Comparison of ENCODE assay signal across 1 cellular context in the genomic region with DNA sequence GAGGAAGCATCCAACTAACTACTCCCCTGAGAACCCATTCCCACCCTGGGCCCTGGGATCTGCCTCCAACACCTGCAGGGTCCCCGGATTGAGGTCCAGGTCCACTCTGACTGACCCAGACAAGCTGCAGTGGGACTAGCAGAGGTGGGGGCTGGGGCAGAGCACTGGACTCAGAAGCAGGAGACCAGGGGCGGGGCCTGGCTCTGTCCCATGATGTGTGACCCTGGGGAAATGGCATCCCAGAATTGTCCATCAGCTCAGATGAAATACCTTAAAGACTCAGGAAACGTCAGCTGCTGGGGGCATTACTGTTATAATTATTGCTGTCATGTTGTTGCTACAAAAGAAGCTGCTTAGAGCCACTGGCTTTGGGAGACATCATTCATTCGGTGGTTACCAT.
TF ChIP-seq lines count a peak whose summit lies in the region.

No MANE protein-coding gene starts in this region.

TF ChIP-seq in WTC11, 78 proteins besides CTCF, POLR2A, EP300 and RAD21 (continued from another document):
- TF ChIP-seq, protein P1, sequence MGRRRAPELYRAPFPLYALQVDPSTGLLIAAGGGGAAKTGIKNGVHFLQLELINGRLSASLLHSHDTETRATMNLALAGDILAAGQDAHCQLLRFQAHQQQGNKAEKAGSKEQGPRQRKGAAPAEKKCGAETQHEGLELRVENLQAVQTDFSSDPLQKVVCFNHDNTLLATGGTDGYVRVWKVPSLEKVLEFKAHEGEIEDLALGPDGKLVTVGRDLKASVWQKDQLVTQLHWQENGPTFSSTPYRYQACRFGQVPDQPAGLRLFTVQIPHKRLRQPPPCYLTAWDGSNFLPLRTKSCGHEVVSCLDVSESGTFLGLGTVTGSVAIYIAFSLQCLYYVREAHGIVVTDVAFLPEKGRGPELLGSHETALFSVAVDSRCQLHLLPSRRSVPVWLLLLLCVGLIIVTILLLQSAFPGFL (CRISPR knock-in tag; IDR thresholded peaks at IDR 0.05; ENCODE audit: borderline replicate concordance) = no peak
- TF ChIP-seq, protein P2, sequence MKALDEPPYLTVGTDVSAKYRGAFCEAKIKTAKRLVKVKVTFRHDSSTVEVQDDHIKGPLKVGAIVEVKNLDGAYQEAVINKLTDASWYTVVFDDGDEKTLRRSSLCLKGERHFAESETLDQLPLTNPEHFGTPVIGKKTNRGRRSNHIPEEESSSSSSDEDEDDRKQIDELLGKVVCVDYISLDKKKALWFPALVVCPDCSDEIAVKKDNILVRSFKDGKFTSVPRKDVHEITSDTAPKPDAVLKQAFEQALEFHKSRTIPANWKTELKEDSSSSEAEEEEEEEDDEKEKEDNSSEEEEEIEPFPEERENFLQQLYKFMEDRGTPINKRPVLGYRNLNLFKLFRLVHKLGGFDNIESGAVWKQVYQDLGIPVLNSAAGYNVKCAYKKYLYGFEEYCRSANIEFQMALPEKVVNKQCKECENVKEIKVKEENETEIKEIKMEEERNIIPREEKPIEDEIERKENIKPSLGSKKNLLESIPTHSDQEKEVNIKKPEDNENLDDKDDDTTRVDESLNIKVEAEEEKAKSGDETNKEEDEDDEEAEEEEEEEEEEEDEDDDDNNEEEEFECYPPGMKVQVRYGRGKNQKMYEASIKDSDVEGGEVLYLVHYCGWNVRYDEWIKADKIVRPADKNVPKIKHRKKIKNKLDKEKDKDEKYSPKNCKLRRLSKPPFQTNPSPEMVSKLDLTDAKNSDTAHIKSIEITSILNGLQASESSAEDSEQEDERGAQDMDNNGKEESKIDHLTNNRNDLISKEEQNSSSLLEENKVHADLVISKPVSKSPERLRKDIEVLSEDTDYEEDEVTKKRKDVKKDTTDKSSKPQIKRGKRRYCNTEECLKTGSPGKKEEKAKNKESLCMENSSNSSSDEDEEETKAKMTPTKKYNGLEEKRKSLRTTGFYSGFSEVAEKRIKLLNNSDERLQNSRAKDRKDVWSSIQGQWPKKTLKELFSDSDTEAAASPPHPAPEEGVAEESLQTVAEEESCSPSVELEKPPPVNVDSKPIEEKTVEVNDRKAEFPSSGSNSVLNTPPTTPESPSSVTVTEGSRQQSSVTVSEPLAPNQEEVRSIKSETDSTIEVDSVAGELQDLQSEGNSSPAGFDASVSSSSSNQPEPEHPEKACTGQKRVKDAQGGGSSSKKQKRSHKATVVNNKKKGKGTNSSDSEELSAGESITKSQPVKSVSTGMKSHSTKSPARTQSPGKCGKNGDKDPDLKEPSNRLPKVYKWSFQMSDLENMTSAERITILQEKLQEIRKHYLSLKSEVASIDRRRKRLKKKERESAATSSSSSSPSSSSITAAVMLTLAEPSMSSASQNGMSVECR (CRISPR knock-in tag; IDR thresholded peaks at IDR 0.05; ENCODE audit: borderline replicate concordance) = no peak
- no peak for TF ChIP-seq ZNF416 (CRISPR knock-in tag; IDR thresholded peaks at IDR 0.05)
- TF ChIP-seq GABPB1 (CRISPR knock-in tag; IDR thresholded peaks at IDR 0.05) = no peak
- TF ChIP-seq ATF1 (CRISPR knock-in tag; IDR thresholded peaks at IDR 0.05) = no peak
- TF ChIP-seq, protein P3, sequence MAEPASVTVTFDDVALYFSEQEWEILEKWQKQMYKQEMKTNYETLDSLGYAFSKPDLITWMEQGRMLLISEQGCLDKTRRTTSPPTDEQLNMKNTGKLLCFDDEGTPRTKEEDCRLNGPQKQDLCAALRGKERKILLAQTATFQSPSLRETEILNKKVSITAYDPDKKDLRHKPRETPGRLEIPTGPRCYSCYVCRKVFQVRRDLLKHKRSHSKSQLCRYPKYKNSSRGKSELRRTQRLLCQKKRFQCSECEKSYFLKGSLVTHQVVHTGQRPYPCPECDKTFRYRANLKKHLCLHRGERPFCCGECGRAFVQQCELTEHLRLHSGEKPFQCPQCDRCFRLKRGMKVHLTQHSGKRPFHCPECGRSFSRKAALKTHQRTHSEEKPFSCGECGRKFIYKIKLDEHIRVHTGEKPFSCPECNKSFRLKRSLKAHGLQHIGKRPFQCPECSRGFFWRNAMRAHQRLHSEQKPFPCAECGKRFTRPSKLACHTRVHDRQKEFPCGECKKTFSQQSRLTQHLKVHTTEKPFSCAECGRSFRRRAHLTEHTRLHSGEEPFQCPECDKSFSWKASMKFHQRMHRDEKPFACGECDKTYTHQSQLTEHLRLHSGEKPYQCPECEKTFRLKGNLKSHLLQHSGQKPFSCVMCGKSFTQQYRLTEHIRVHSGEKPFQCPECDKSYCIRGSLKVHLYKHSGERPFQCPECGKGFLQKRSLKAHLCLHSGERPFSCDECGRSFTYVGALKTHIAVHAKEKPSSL (CRISPR knock-in tag; conservative IDR thresholded peaks at IDR 0.05) = no peak
- TF ChIP-seq, protein P4, sequence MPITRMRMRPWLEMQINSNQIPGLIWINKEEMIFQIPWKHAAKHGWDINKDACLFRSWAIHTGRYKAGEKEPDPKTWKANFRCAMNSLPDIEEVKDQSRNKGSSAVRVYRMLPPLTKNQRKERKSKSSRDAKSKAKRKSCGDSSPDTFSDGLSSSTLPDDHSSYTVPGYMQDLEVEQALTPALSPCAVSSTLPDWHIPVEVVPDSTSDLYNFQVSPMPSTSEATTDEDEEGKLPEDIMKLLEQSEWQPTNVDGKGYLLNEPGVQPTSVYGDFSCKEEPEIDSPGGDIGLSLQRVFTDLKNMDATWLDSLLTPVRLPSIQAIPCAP (CRISPR knock-in tag; IDR thresholded peaks at IDR 0.05) = no peak
- TF ChIP-seq, protein P5, sequence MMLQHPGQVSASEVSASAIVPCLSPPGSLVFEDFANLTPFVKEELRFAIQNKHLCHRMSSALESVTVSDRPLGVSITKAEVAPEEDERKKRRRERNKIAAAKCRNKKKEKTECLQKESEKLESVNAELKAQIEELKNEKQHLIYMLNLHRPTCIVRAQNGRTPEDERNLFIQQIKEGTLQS (CRISPR knock-in tag; conservative IDR thresholded peaks at IDR 0.05) = no peak
- no peak for TF ChIP-seq ZNF263 (CRISPR knock-in tag; IDR thresholded peaks at IDR 0.05; ENCODE audit: low read depth)
- no peak for TF ChIP-seq OVOL2 (CRISPR knock-in tag; IDR thresholded peaks at IDR 0.05; ENCODE audit: borderline replicate concordance)
- no peak for TF ChIP-seq NFE2L1 (CRISPR knock-in tag; IDR thresholded peaks at IDR 0.05)
- TF ChIP-seq TP53 (CRISPR knock-in tag; IDR thresholded peaks at IDR 0.05) = no peak
- TF ChIP-seq, protein P6, sequence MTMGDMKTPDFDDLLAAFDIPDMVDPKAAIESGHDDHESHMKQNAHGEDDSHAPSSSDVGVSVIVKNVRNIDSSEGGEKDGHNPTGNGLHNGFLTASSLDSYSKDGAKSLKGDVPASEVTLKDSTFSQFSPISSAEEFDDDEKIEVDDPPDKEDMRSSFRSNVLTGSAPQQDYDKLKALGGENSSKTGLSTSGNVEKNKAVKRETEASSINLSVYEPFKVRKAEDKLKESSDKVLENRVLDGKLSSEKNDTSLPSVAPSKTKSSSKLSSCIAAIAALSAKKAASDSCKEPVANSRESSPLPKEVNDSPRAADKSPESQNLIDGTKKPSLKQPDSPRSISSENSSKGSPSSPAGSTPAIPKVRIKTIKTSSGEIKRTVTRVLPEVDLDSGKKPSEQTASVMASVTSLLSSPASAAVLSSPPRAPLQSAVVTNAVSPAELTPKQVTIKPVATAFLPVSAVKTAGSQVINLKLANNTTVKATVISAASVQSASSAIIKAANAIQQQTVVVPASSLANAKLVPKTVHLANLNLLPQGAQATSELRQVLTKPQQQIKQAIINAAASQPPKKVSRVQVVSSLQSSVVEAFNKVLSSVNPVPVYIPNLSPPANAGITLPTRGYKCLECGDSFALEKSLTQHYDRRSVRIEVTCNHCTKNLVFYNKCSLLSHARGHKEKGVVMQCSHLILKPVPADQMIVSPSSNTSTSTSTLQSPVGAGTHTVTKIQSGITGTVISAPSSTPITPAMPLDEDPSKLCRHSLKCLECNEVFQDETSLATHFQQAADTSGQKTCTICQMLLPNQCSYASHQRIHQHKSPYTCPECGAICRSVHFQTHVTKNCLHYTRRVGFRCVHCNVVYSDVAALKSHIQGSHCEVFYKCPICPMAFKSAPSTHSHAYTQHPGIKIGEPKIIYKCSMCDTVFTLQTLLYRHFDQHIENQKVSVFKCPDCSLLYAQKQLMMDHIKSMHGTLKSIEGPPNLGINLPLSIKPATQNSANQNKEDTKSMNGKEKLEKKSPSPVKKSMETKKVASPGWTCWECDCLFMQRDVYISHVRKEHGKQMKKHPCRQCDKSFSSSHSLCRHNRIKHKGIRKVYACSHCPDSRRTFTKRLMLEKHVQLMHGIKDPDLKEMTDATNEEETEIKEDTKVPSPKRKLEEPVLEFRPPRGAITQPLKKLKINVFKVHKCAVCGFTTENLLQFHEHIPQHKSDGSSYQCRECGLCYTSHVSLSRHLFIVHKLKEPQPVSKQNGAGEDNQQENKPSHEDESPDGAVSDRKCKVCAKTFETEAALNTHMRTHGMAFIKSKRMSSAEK (CRISPR knock-in tag; IDR thresholded peaks at IDR 0.05; ENCODE audit: borderline replicate concordance) = no peak
